Comparison of ENCODE assay signal across 22 cellular contexts in the genomic region with DNA sequence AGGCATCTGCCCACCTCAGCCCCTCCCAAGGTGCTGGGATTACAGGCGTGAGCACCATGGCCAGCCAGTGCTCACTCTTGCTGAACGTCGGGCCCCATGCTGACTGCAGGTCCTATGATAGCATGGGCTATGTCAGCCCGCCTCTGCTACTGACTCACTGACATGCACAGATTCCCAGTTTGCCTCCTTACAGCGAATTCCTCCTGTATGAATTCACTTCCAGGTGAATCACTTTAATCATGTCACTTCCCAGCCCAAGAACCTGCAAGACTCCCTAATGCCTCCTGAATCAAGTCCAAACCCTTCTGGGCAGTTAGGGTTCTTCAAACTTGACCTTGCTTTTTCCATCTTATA. TPM values are rescaled to one million over a fixed set of nuclear protein-coding genes. Genes with fewer than 3 reads are reported as not detected.
DNase-seq lines count a peak whose midpoint lies in the region; ATAC-seq, FAIRE-seq and TF ChIP-seq lines count a peak whose summit lies in the region.
"Had no signal": no experiment of that assay in that cellular context is flagged by ENCODE, and none has a peak within 500 bp of the region (broad histone marks: within the 10 kb centered on the region; RNA-seq: fewer than 3 reads in every experiment).

No MANE protein-coding gene starts in this region.

- no peaks in the 10 kb centered on the region for H3K9me3 Mint-ChIP-seq in astrocyte (ENCODE audit: unreplicated experiment)
- H3K9me3 Mint-ChIP-seq: neural crest cell; stimulated activated memory B cell treated with anti-CD40 and anti-IgM and Interleukin-4, amounts not matched to agents 10 μg/mL and 1 μg/mL and 100 μg/mL, for 72 hours; T-helper 1 cell treated with Interleukin-12 subunit alpha and Interleukin-12 subunit beta and Interleukin-4 antibody, amounts not matched to agents 30 μg/mL and 1 μg/mL, for 36 hours had no signal

- H3K36me3 Mint-ChIP-seq in astrocyte (ENCODE audit: low read depth, unreplicated experiment): no peaks in the 10 kb centered on the region
- H3K36me3 Mint-ChIP-seq: stimulated activated memory B cell treated with anti-CD40 and anti-IgM and Interleukin-4, amounts not matched to agents 10 μg/mL and 1 μg/mL and 100 μg/mL, for 72 hours had no signal

- TF ChIP-seq POLR2A in IMR-90 (IDR thresholded peaks at IDR 0.05; ENCODE audit: low read depth, low read length): no peak

- no peak overlapping the region for H3K4me2 ChIP-seq in IMR-90 (ENCODE audit: low read depth, low read length)
- peak overlapping the region; percentile 73 for H3K4me2 ChIP-seq in astrocyte (ENCODE audit: low read length)

- H3K79me1 ChIP-seq in IMR-90 (ENCODE audit: low read depth in 1 of 2, low read length in 2 of 2): no peaks in the 10 kb centered on the region

- no peak overlapping the region for H4K91ac ChIP-seq in IMR-90 (ENCODE audit: insufficient read depth, low read depth, low read length)

- no peak overlapping the region for H3K56ac ChIP-seq in IMR-90 (ENCODE audit: extremely low read depth, insufficient read depth, low read length)

- H3K14ac ChIP-seq in IMR-90 (replicated peaks; ENCODE audit: low read depth, low read length): no peak overlapping the region

- no peak overlapping the region for H3K4me3 ChIP-seq in IMR-90 (ENCODE audit: insufficient read depth, low read depth, low read length)
- no peak overlapping the region for H3K4me3 ChIP-seq in astrocyte (ENCODE audit: insufficient read depth, low read depth, low read length)
- H3K4me3 ChIP-seq: lung, Peyer's patch, sigmoid colon, vagina had no signal

- DNase-seq in ACHN: peak; percentile 95
- peak; percentile 73 for DNase-seq in IMR-90
- peak; percentile 81 for DNase-seq in astrocyte (ENCODE audit: low read depth)
- peak; percentile 82 for DNase-seq in iris pigment epithelial cell (ENCODE audit: low read depth)
- DNase-seq in NCI-H1048 (lab: John Stamatoyannopoulos, UW): no peak
- no peak for DNase-seq in OCI-M2 (lab: John Stamatoyannopoulos, UW; ENCODE audit: unreplicated experiment)
- DNase-seq: activated naive CD4-positive, alpha-beta T cell treated with anti-CD3 and anti-CD28 coated beads, Interleukin-2, amount 50 U/mL, for 16 hours; central memory CD4-positive, alpha-beta T cell; hippocampal formation; Karpas-422; NCI-H1694; NCI-H526; Peyer's patch; sigmoid colon had no signal

- H3K9me1 ChIP-seq in IMR-90 (ENCODE audit: insufficient read depth, low read length): no peaks in the 10 kb centered on the region

- no peak overlapping the region for H4K5ac ChIP-seq in IMR-90 (ENCODE audit: low read depth, low read length)

- H3K36me3 ChIP-seq in IMR-90 (ENCODE audit: control insufficient read depth, insufficient read depth, low read length) (no peaks in the 10 kb centered on the region), astrocyte (ENCODE audit: insufficient read depth, low read length) (no peaks in the 10 kb centered on the region)
- H3K36me3 ChIP-seq: Peyer's patch, sigmoid colon, vagina had no signal

- H3K4me3 Mint-ChIP-seq in astrocyte (ENCODE audit: unreplicated experiment): no peak overlapping the region
- H3K4me3 Mint-ChIP-seq: neural crest cell; stimulated activated memory B cell treated with anti-CD40 and anti-IgM and Interleukin-4, amounts not matched to agents 10 μg/mL and 1 μg/mL and 100 μg/mL, for 72 hours; T-helper 1 cell treated with Interleukin-12 subunit alpha and Interleukin-12 subunit beta and Interleukin-4 antibody, amounts not matched to agents 30 μg/mL and 1 μg/mL, for 36 hours had no signal

- TF ChIP-seq CTCF in IMR-90 (conservative IDR thresholded peaks at IDR 0.05; ENCODE audit: low read depth, low read length) (no peak), astrocyte (IDR thresholded peaks at IDR 0.05; ENCODE audit: insufficient read depth, low read depth, low read length) (no peak)

- in situ Hi-C loops in ACHN (cut with HindIII; ENCODE audit: low pct_ligation_motif_present, low pct_unique_long_range_greater_than_20kb, low sequenced_read_pairs): no loop called here
- in situ Hi-C loops in IMR-90 (cut with MboI; ENCODE audit: low sequenced_read_pairs): no loop called here

- H2BK15ac ChIP-seq in IMR-90 (ENCODE audit: low read depth, low read length): no peak overlapping the region

- H3K4ac ChIP-seq in IMR-90 (ENCODE audit: low read depth, low read length): no peak overlapping the region

- H4K20me1 ChIP-seq in IMR-90 (ENCODE audit: insufficient read depth, low read length) (no peaks in the 10 kb centered on the region), astrocyte (ENCODE audit: insufficient read depth, low read length) (no peaks in the 10 kb centered on the region)

- H3K27ac ChIP-seq in IMR-90 (ENCODE audit: insufficient read depth, low read length): no peak overlapping the region
- H3K27ac ChIP-seq in astrocyte (ENCODE audit: low read depth, low read length): peak overlapping the region; percentile 68
- H3K27ac ChIP-seq: Peyer's patch, sigmoid colon, vagina had no signal

- H2BK5ac ChIP-seq in IMR-90 (ENCODE audit: low read depth, low read length, poor library complexity, severe bottlenecking): no peak overlapping the region

- peaks cover 12% of the 10 kb centered on the region; the same call in 1 of the 2 replicates for H3K27me3 ChIP-seq in IMR-90 (ENCODE audit: control insufficient read depth, insufficient read depth, low read length)
- no peaks in the 10 kb centered on the region for H3K27me3 ChIP-seq in astrocyte (ENCODE audit: insufficient read depth, low read length)
- H3K27me3 ChIP-seq: Peyer's patch, sigmoid colon, vagina had no signal

- peaks cover 3% of the 10 kb centered on the region for H3K27me3 Mint-ChIP-seq in astrocyte (ENCODE audit: low read depth, unreplicated experiment)

- H3K18ac ChIP-seq in IMR-90 (ENCODE audit: low read depth, low read length): no peak overlapping the region

- dilution Hi-C loops in IMR-90 (cut with HindIII; ENCODE audit: low sequenced_read_pairs, unreplicated experiment): no loop called here

- H3K9me3 ChIP-seq in IMR-90 (ENCODE audit: control insufficient read depth, insufficient read depth, low read length): no peaks in the 10 kb centered on the region
- H3K9me3 ChIP-seq in astrocyte (ENCODE audit: insufficient read depth, low read depth, low read length): no peaks in the 10 kb centered on the region
- H3K9me3 ChIP-seq: Peyer's patch, sigmoid colon, vagina had no signal

- H4K8ac ChIP-seq in IMR-90 (ENCODE audit: low read depth in 2 of 2, low read length in 2 of 2): no peak overlapping the region

- no peak overlapping the region for H2BK120ac ChIP-seq in IMR-90 (ENCODE audit: low read depth, low read length)

- no peak overlapping the region for H2AK5ac ChIP-seq in IMR-90 (ENCODE audit: low read depth, low read length)

- peaks cover 10% of the 10 kb centered on the region for H3K4me1 Mint-ChIP-seq in astrocyte (ENCODE audit: low read depth, unreplicated experiment)
- H3K4me1 Mint-ChIP-seq: neural crest cell had no signal

- CTCF ChIA-PET in IMR-90 (lab: Yijun Ruan, JAX): no interaction called here

- no peaks in the 10 kb centered on the region for H3K79me2 ChIP-seq in astrocyte (ENCODE audit: insufficient read depth, low read length)

- H3K9ac ChIP-seq in IMR-90 (ENCODE audit: low read depth, low read length) (no peak overlapping the region), astrocyte (ENCODE audit: low read length) (peak overlapping the region; percentile 60)

- FAIRE-seq in astrocyte (lab: Jason Lieb, UNC): no peak

- H3K23ac ChIP-seq in IMR-90 (ENCODE audit: low read depth, low read length): no peak overlapping the region

- no peaks in the 10 kb centered on the region for H3K4me1 ChIP-seq in IMR-90 (ENCODE audit: control insufficient read depth, insufficient read depth, low read length)
- peaks cover 15% of the 10 kb centered on the region for H3K4me1 ChIP-seq in astrocyte (ENCODE audit: insufficient read depth, low read length)
- H3K4me1 ChIP-seq: Peyer's patch, sigmoid colon, vagina had no signal

- POLR2A ChIA-PET in IMR-90 (lab: Charles Lee; ENCODE audit: unreplicated experiment): no interaction called here

- intact Hi-C loops in IMR-90 (cut with micrococcal nuclease): no loop called here

- no peak for TF ChIP-seq RAD21 in IMR-90 (IDR thresholded peaks at IDR 0.05; ENCODE audit: low read length)

- no peak overlapping the region for H3K27ac Mint-ChIP-seq in astrocyte (ENCODE audit: unreplicated experiment)
- H3K27ac Mint-ChIP-seq: stimulated activated memory B cell treated with anti-CD40 and anti-IgM and Interleukin-4, amounts not matched to agents 10 μg/mL and 1 μg/mL and 100 μg/mL, for 72 hours; T-helper 1 cell treated with Interleukin-12 subunit alpha and Interleukin-12 subunit beta and Interleukin-4 antibody, amounts not matched to agents 30 μg/mL and 1 μg/mL, for 36 hours had no signal

- no peak overlapping the region for H2BK20ac ChIP-seq in IMR-90 (ENCODE audit: low read depth, low read length)

- no peak overlapping the region for H2AFZ ChIP-seq in IMR-90 (replicated peaks; ENCODE audit: low read length, poor library complexity)
- no peak overlapping the region for H2AFZ ChIP-seq in astrocyte (ENCODE audit: low read depth, low read length)

- H2AK9ac ChIP-seq in IMR-90 (replicated peaks; ENCODE audit: low read depth, low read length, poor library complexity): no peak overlapping the region

- WGBS in IMR-90 (ENCODE audit: extremely low coverage in 2 of 2, insufficient read length in 1 of 2), 2 experiments: 58% methylated on average over 2 of the region's 5 CpGs; no CpG with 5 or more reads in 1 of the 2 experiments

- BruUV-seq in IMR-90 (replicated peaks; lab: Mats Ljungman, UMichigan): no TSS peak

- ATAC-seq in IMR-90 (ENCODE audit: low read depth) (peak; percentile 29; the same call in 1 of the 2 replicates), HG03135 (IDR thresholded peaks at IDR 0.05; ENCODE audit: unreplicated experiment) (no peak), GM21825 (IDR thresholded peaks at IDR 0.05; ENCODE audit: unreplicated experiment) (no peak)
- ATAC-seq: stimulated activated memory B cell treated with anti-CD40 and anti-IgM and Interleukin-4, amounts not matched to agents 10 μg/mL and 1 μg/mL and 100 μg/mL, for 72 hours had no signal

RNA-seq across cellular contexts. Expression of a gene that starts 16.1 kb away (rescaled TPM):
- 42.1 and 49.4 TPM in 2 replicates for total RNA-seq in IMR-90 (2012; rRNA removed)
- polyA plus RNA-seq in IMR-90 (2012; rRNA removed): 25.6 and 29.7 TPM in 2 replicates
- 13.0 and 21.5 TPM in 2 replicates for polyA plus RNA-seq in IMR-90 (2012; cell fraction: cytosol; rRNA removed)
- polyA plus RNA-seq in IMR-90 (2012; cell fraction: nucleus; rRNA removed; ENCODE audit: low replicate concordance): 19.8 and 33.5 TPM in 2 replicates
- total RNA-seq in astrocyte: 43.2 and 48.0 TPM in 2 replicates

RNA-seq across cellular contexts. Expression of a gene that starts 32.4 kb away (rescaled TPM):
- not detected in 2 replicates for total RNA-seq in IMR-90 (2012; rRNA removed)
- polyA plus RNA-seq in IMR-90 (2012; rRNA removed): not detected in 2 replicates
- not detected in 2 replicates for polyA plus RNA-seq in IMR-90 (2012; cell fraction: cytosol; rRNA removed)
- polyA plus RNA-seq in IMR-90 (2012; cell fraction: nucleus; rRNA removed; ENCODE audit: low replicate concordance): 0.01 TPM in 1 of 2 replicates, not detected in the other
- not detected in 2 replicates for total RNA-seq in astrocyte
- total RNA-seq: neural crest cell, Peyer's patch, vagina had no signal
- polyA plus RNA-seq: AG04450 had no signal

RNA-seq across cellular contexts. Expression of a gene that starts 35.9 kb away (rescaled TPM):
- total RNA-seq in IMR-90 (2012; rRNA removed): 17.2 and 17.5 TPM in 2 replicates
- 38.3 and 40.9 TPM in 2 replicates for polyA plus RNA-seq in IMR-90 (2012; rRNA removed)
- polyA plus RNA-seq in IMR-90 (2012; cell fraction: cytosol; rRNA removed): 28.3 and 33.9 TPM in 2 replicates
- 91.0 and 111 TPM in 2 replicates for polyA plus RNA-seq in IMR-90 (2012; cell fraction: nucleus; rRNA removed; ENCODE audit: low replicate concordance)
- total RNA-seq in astrocyte: 87.0 and 96.0 TPM in 2 replicates

RNA-seq across cellular contexts. Expression of a gene that starts 48.8 kb away (rescaled TPM):
- 16.5 and 17.8 TPM in 2 replicates for total RNA-seq in IMR-90 (2012; rRNA removed)
- polyA plus RNA-seq in IMR-90 (2012; rRNA removed): 42.5 and 43.6 TPM in 2 replicates
- 20.7 and 37.7 TPM in 2 replicates for polyA plus RNA-seq in IMR-90 (2012; cell fraction: cytosol; rRNA removed)
- 191 and 195 TPM in 2 replicates for polyA plus RNA-seq in IMR-90 (2012; cell fraction: nucleus; rRNA removed; ENCODE audit: low replicate concordance)
- 28.2 and 28.8 TPM in 2 replicates for total RNA-seq in astrocyte

Comparison
In these comparisons a context has a peak if more than half of its experiments do, and no peak if none do; other contexts are left out.
1. DNase-seq: peak in ACHN (single experiment), IMR-90 (single experiment), astrocyte (single experiment) and iris pigment epithelial cell (single experiment); none in NCI-H1048 (single experiment) and OCI-M2 (single experiment).